ENCODE assay signal across 7 cellular contexts in genomic region chr15:68795298-68795848, GRCh38. TPM values are rescaled to one million over a fixed set of nuclear protein-coding genes. Genes with fewer than 3 reads are reported as not detected.
DNase-seq lines count a peak whose midpoint lies in the region; ATAC-seq and TF ChIP-seq lines count a peak whose summit lies in the region.

No MANE protein-coding gene starts in this region.

- peaks cover 18% of the 10 kb centered on the region for H3K36me3 Mint-ChIP-seq in activated CD8-positive, alpha-beta memory T cell treated with anti-CD3 and anti-CD28 coated beads, Interleukin-2, amount 10 ng/mL, durations not matched to agents 7 days and 5 days
- H3K36me3 Mint-ChIP-seq in effector memory CD8-positive, alpha-beta T cell (ENCODE audit: insufficient read depth): peaks cover 10% of the 10 kb centered on the region

- H3K4me3 Mint-ChIP-seq in activated CD8-positive, alpha-beta memory T cell treated with anti-CD3 and anti-CD28 coated beads, Interleukin-2, amount 10 ng/mL, durations not matched to agents 7 days and 5 days: peak overlapping the region; percentile 44
- peak overlapping the region; percentile 71 to 73 for H3K4me3 Mint-ChIP-seq in effector memory CD8-positive, alpha-beta T cell

- peak; percentile 43 for ATAC-seq in GM19397 (IDR thresholded peaks at IDR 0.05; ENCODE audit: unreplicated experiment)
- peak; percentile 57 for ATAC-seq in activated CD8-positive, alpha-beta memory T cell treated with anti-CD3 and anti-CD28 coated beads, Interleukin-2, amount 10 ng/mL, durations not matched to agents 7 days and 5 days
- peak; percentile 46 for ATAC-seq in effector memory CD8-positive, alpha-beta T cell (replicated peaks)

- no peaks in the 10 kb centered on the region for H3K9me3 Mint-ChIP-seq in activated CD8-positive, alpha-beta memory T cell treated with anti-CD3 and anti-CD28 coated beads, Interleukin-2, amount 10 ng/mL, durations not matched to agents 7 days and 5 days (ENCODE audit: low read depth)
- H3K9me3 Mint-ChIP-seq in effector memory CD8-positive, alpha-beta T cell: no peaks in the 10 kb centered on the region

- H3K27me3 Mint-ChIP-seq in activated CD8-positive, alpha-beta memory T cell treated with anti-CD3 and anti-CD28 coated beads, Interleukin-2, amount 10 ng/mL, durations not matched to agents 7 days and 5 days: no peaks in the 10 kb centered on the region
- no peaks in the 10 kb centered on the region for H3K27me3 Mint-ChIP-seq in effector memory CD8-positive, alpha-beta T cell

- TF ChIP-seq RAD21 in Ishikawa (IDR thresholded peaks at IDR 0.05; ENCODE audit: low read depth): no peak

- H3K4me1 Mint-ChIP-seq in activated CD8-positive, alpha-beta memory T cell treated with anti-CD3 and anti-CD28 coated beads, Interleukin-2, amount 10 ng/mL, durations not matched to agents 7 days and 5 days: peaks cover 97% of the 10 kb centered on the region
- H3K4me1 Mint-ChIP-seq in effector memory CD8-positive, alpha-beta T cell (ENCODE audit: low read depth in 2 of 2): peaks cover 77 to 91% of the 10 kb centered on the region in 2 donors

- peak; percentile 82 for DNase-seq in activated CD8-positive, alpha-beta memory T cell treated with anti-CD3 and anti-CD28 coated beads, Interleukin-2, amount 10 ng/mL, durations not matched to agents 7 days and 5 days
- DNase-seq in effector memory CD8-positive, alpha-beta T cell: peak; percentile 36 to 40 (median 38)
- DNase-seq in medulla oblongata (ENCODE audit: extremely low spot score) (peak; percentile 97), RKO (ENCODE audit: low spot score) (no peak)
- DNase-seq in stimulated activated CD4-positive, alpha-beta T cell treated with anti-CD3 and anti-CD28 coated beads, Interleukin-4, amount 100 ng/mL, for 24 hours: peak; percentile 66

- H3K27ac Mint-ChIP-seq in activated CD8-positive, alpha-beta memory T cell treated with anti-CD3 and anti-CD28 coated beads, Interleukin-2, amount 10 ng/mL, durations not matched to agents 7 days and 5 days: peak overlapping the region; percentile 79
- H3K27ac Mint-ChIP-seq in effector memory CD8-positive, alpha-beta T cell: peak overlapping the region; percentile 69 to 79

- TF ChIP-seq EP300 in Ishikawa (IDR thresholded peaks at IDR 0.05; ENCODE audit: borderline replicate concordance): no peak

- CTCF ChIA-PET in activated CD8-positive, alpha-beta memory T cell treated with anti-CD3 and anti-CD28 coated beads, Interleukin-2, amount 10 ng/mL, durations not matched to agents 7 days and 5 days (lab: Charles Lee): interaction anchor here (1.1 to 3.0 kb wide), 12 partner anchors 12 to 80 kb away, joined by 3 to 40 read pairs (median 6); no protein-coding TSS in a partner anchor

TF ChIP-seq in Ishikawa, 13 proteins besides CTCF, POLR2A, EP300 and RAD21:
- TF ChIP-seq MAX (IDR thresholded peaks at IDR 0.05): peak; percentile 70
- TF ChIP-seq FOXM1 (IDR thresholded peaks at IDR 0.05; ENCODE audit: borderline replicate concordance, low read depth): no peak

RNA-seq across cellular contexts. Expression of gene ANP32A, which starts 25.3 kb away (rescaled TPM):
- total RNA-seq in activated CD8-positive, alpha-beta memory T cell treated with anti-CD3 and anti-CD28 coated beads, Interleukin-2, amount 10 ng/mL, durations not matched to agents 7 days and 5 days: 100 to 1,000 TPM; 196 to 320 TPM
